Comparison of ENCODE assay signal across 29 cellular contexts in genomic region chr16:73831197-73831596, GRCh38.
"Had no signal": no experiment of that assay in that cellular context is flagged by ENCODE, and none has a peak within 500 bp of the region (broad histone marks: within the 10 kb centered on the region; RNA-seq: fewer than 3 reads in every experiment).

No MANE protein-coding gene starts in this region.

- H3K9me3 ChIP-seq: stomach, suprapubic skin, testis, thoracic aorta, thyroid gland, tibial artery, tibial nerve, transverse colon, upper lobe of left lung, upper lobe of right lung, uterus, vagina had no signal

- H3K36me3 Mint-ChIP-seq: stimulated activated effector memory CD8-positive, alpha-beta T cell treated with anti-CD3 and anti-CD28 coated beads, Interleukin-12 subunit alpha, Interleukin-12 subunit beta, amount 100 ng/mL, for 72 hours; stimulated activated memory B cell treated with anti-CD40 and anti-IgM and Interleukin-4, amounts not matched to agents 10 μg/mL and 1 μg/mL and 100 μg/mL, for 72 hours; stimulated activated naive B cell treated with anti-CD40 and anti-IgM and Interleukin-4, amounts not matched to agents 10 μg/mL and 1 μg/mL and 100 μg/mL, for 72 hours; type B pancreatic cell had no signal

- H3K27ac ChIP-seq: stomach, suprapubic skin, testis, thoracic aorta, thyroid gland, tibial artery, tibial nerve, transverse colon, upper lobe of left lung, upper lobe of right lung, uterus, vagina had no signal

- H3K27me3 Mint-ChIP-seq: stimulated activated memory B cell treated with anti-CD40 and anti-IgM and Interleukin-4, amounts not matched to agents 10 μg/mL and 1 μg/mL and 100 μg/mL, for 72 hours; stimulated activated naive B cell treated with anti-CD40 and anti-IgM and Interleukin-4, amounts not matched to agents 10 μg/mL and 1 μg/mL and 100 μg/mL, for 72 hours; stimulated activated naive CD8-positive, alpha-beta T cell treated with anti-CD3 and anti-CD28 coated beads, Interleukin-15, amount 100 ng/mL, for 72 hours; stimulated activated naive CD8-positive, alpha-beta T cell treated with anti-CD3 and anti-CD28 coated beads, Interleukin-15, Interleukin-2, amounts not matched to agents 100 ng/mL and 50 ng/mL, for 24 hours had no signal

- FAIRE-seq: urothelium cell line had no signal

- H3K9me3 Mint-ChIP-seq: stimulated activated naive CD8-positive, alpha-beta T cell treated with anti-CD3 and anti-CD28 coated beads, Interleukin-15, Interleukin-2, amounts not matched to agents 100 ng/mL and 50 ng/mL, for 24 hours had no signal

- ATAC-seq: stimulated activated effector memory CD8-positive, alpha-beta T cell treated with anti-CD3 and anti-CD28 coated beads, Interleukin-12 subunit alpha, Interleukin-12 subunit beta, amount 100 ng/mL, for 72 hours; stimulated activated memory B cell treated with anti-CD40 and anti-IgM and Interleukin-4, amounts not matched to agents 10 μg/mL and 1 μg/mL and 100 μg/mL, for 72 hours; stimulated activated naive B cell treated with anti-CD40 and anti-IgM and Interleukin-4, amounts not matched to agents 10 μg/mL and 1 μg/mL and 100 μg/mL, for 72 hours; stimulated activated naive CD8-positive, alpha-beta T cell treated with anti-CD3 and anti-CD28 coated beads, Interleukin-15, amount 100 ng/mL, for 72 hours; stimulated activated naive CD8-positive, alpha-beta T cell treated with anti-CD3 and anti-CD28 coated beads, Interleukin-15, Interleukin-2, amounts not matched to agents 100 U/mL and 50 U/mL, for 24 hours; upper lobe of right lung had no signal

- DNase-seq: stimulated activated CD4-positive, alpha-beta T cell treated with anti-CD3 and anti-CD28 coated beads, Interleukin-2, amount 100 ng/mL, for 48 hours; stimulated activated CD4-positive, alpha-beta T cell treated with anti-CD3 and anti-CD28 coated beads, Interleukin-4, amount 100 ng/mL, for 1 hour; stimulated activated CD4-positive, alpha-beta T cell treated with anti-CD3 and anti-CD28 coated beads, Interleukin-4, amount 100 ng/mL, for 24 hours; stimulated activated CD4-positive, alpha-beta T cell treated with anti-CD3 and anti-CD28 coated beads, Interleukin-4, amount 100 ng/mL, for 4 hours; stimulated activated CD8-positive, alpha-beta memory T cell treated with anti-CD3 and anti-CD28 coated beads, Interleukin-4, amount 100 ng/mL, for 48 hours; stimulated activated naive B cell treated with anti-CD40 and anti-IgM and Interleukin-4, amounts not matched to agents 10 μg/mL and 1 μg/mL and 100 μg/mL, for 72 hours; stimulated activated naive CD4-positive, alpha-beta T cell; stimulated activated naive CD4-positive, alpha-beta T cell treated with Interleukin-2 at 50 U/mL for 16 hours; stimulated activated naive CD8-positive, alpha-beta T cell treated with anti-CD3 and anti-CD28 coated beads, Interleukin-15, amount 100 ng/mL, for 72 hours; stimulated activated naive CD8-positive, alpha-beta T cell treated with anti-CD3 and anti-CD28 coated beads, Interleukin-15, Interleukin-2, amounts not matched to agents 100 U/mL and 50 U/mL, for 24 hours; stomach; substantia nigra; testis; thyroid gland; tibial artery; transverse colon; trophoblast cell; upper lobe of left lung; upper lobe of right lung; uterus had no signal

- H3K4me1 Mint-ChIP-seq: stimulated activated effector memory CD8-positive, alpha-beta T cell treated with anti-CD3 and anti-CD28 coated beads, Interleukin-12 subunit alpha, Interleukin-12 subunit beta, amount 100 ng/mL, for 72 hours; stimulated activated memory B cell treated with anti-CD40 and anti-IgM and Interleukin-4, amounts not matched to agents 10 μg/mL and 1 μg/mL and 100 μg/mL, for 72 hours; stimulated activated naive B cell treated with anti-CD40 and anti-IgM and Interleukin-4, amounts not matched to agents 10 μg/mL and 1 μg/mL and 100 μg/mL, for 72 hours; stimulated activated naive CD8-positive, alpha-beta T cell treated with anti-CD3 and anti-CD28 coated beads, Interleukin-15, amount 100 ng/mL, for 72 hours had no signal

- H3K27ac Mint-ChIP-seq: stimulated activated effector memory CD8-positive, alpha-beta T cell treated with anti-CD3 and anti-CD28 coated beads, Interleukin-12 subunit alpha, Interleukin-12 subunit beta, amount 100 ng/mL, for 72 hours; stimulated activated memory B cell treated with anti-CD40 and anti-IgM and Interleukin-4, amounts not matched to agents 10 μg/mL and 1 μg/mL and 100 μg/mL, for 72 hours; stimulated activated naive B cell treated with anti-CD40 and anti-IgM and Interleukin-4, amounts not matched to agents 10 μg/mL and 1 μg/mL and 100 μg/mL, for 72 hours; stimulated activated naive CD8-positive, alpha-beta T cell treated with anti-CD3 and anti-CD28 coated beads, Interleukin-15, amount 100 ng/mL, for 72 hours; stimulated activated naive CD8-positive, alpha-beta T cell treated with anti-CD3 and anti-CD28 coated beads, Interleukin-15, Interleukin-2, amounts not matched to agents 100 ng/mL and 50 ng/mL, for 24 hours; type B pancreatic cell had no signal

- H3K36me3 ChIP-seq: stomach, suprapubic skin, thoracic aorta, thyroid gland, tibial artery, tibial nerve, transverse colon, upper lobe of left lung, upper lobe of right lung, uterus, vagina had no signal

- H3K4me1 ChIP-seq: stomach, suprapubic skin, testis, thyroid gland, tibial artery, tibial nerve, transverse colon, upper lobe of left lung, upper lobe of right lung, uterus, vagina had no signal

- H3K4me3 ChIP-seq: stomach, suprapubic skin, testis, thoracic aorta, thyroid gland, tibial artery, tibial nerve, transverse colon, upper lobe of left lung, upper lobe of right lung, uterus, vagina had no signal

- H3K27me3 ChIP-seq: stomach, suprapubic skin, testis, thyroid gland, tibial artery, tibial nerve, transverse colon, upper lobe of left lung, upper lobe of right lung, uterus, vagina had no signal

- H3K4me3 Mint-ChIP-seq: stimulated activated effector memory CD8-positive, alpha-beta T cell treated with anti-CD3 and anti-CD28 coated beads, Interleukin-12 subunit alpha, Interleukin-12 subunit beta, amount 100 ng/mL, for 72 hours; stimulated activated memory B cell treated with anti-CD40 and anti-IgM and Interleukin-4, amounts not matched to agents 10 μg/mL and 1 μg/mL and 100 μg/mL, for 72 hours; stimulated activated naive B cell treated with anti-CD40 and anti-IgM and Interleukin-4, amounts not matched to agents 10 μg/mL and 1 μg/mL and 100 μg/mL, for 72 hours; stimulated activated naive CD8-positive, alpha-beta T cell treated with anti-CD3 and anti-CD28 coated beads, Interleukin-15, amount 100 ng/mL, for 72 hours; stimulated activated naive CD8-positive, alpha-beta T cell treated with anti-CD3 and anti-CD28 coated beads, Interleukin-15, Interleukin-2, amounts not matched to agents 100 ng/mL and 50 ng/mL, for 24 hours; type B pancreatic cell had no signal
